7 cellular contexts compared by ENCODE assay signal in genomic region chr1:31335007-31335406, GRCh38. TPM values are rescaled to one million over a fixed set of nuclear protein-coding genes. Genes with fewer than 3 reads are reported as not detected.
DNase-seq lines count a peak whose midpoint lies in the region; ATAC-seq and TF ChIP-seq lines count a peak whose summit lies in the region.

No MANE protein-coding gene starts in this region.

- no peaks in the 10 kb centered on the region for H3K4me1 ChIP-seq in gastrocnemius medialis

- in situ Hi-C loops in gastrocnemius medialis (cut with MboI; ENCODE audit: low sequenced_read_pairs in 4 of 4): loop anchor here in 2 of 4 donors (10.0 kb wide), 1 partner anchor 150 kb away; no protein-coding TSS in a partner anchor

- no peak for TF ChIP-seq POLR2A in gastrocnemius medialis (IDR thresholded peaks at IDR 0.05)

- ATAC-seq in gastrocnemius medialis (peak; percentile 54 to 68), HG03460 (IDR thresholded peaks at IDR 0.05; ENCODE audit: unreplicated experiment) (no peak)

- intact Hi-C loops in gastrocnemius medialis (cut with DNase I; ENCODE audit: low total_unique reads): loop anchor here (2.0 kb wide), 1 partner anchor 150 kb away; no protein-coding TSS in a partner anchor

- no peak overlapping the region for H3K27ac ChIP-seq in gastrocnemius medialis

- H3K27me3 ChIP-seq in gastrocnemius medialis: no peaks in the 10 kb centered on the region

- H3K9me3 ChIP-seq in gastrocnemius medialis: no peaks in the 10 kb centered on the region

- peaks cover 0 to 8% of the 10 kb centered on the region in 2 donors for H3K36me3 ChIP-seq in gastrocnemius medialis

- DNase-seq in GDM1 (lab: John Stamatoyannopoulos, UW) (peak; percentile 7), LNCaP clone FGC (ENCODE audit: low read depth) (peak; percentile 58), SHP77 (lab: John Stamatoyannopoulos, UW) (peak; percentile 35 to 59), fibroblast of the aortic adventitia (ENCODE audit: low read depth) (peak; percentile 64), gastrocnemius medialis (no peak)
- no peak for DNase-seq in activated CD8-positive, alpha-beta memory T cell treated with anti-CD3 and anti-CD28 coated beads, Interleukin-2, amount 50 U/mL, for 48 hours

- H3K4me3 ChIP-seq in LNCaP clone FGC (ENCODE audit: low read depth, low read length) (no peak overlapping the region), fibroblast of the aortic adventitia (ENCODE audit: low read depth, low read length) (no peak overlapping the region), gastrocnemius medialis (no peak overlapping the region)

- TF ChIP-seq CTCF in LNCaP clone FGC (IDR thresholded peaks at IDR 0.05; ENCODE audit: control insufficient read depth, extremely low read depth, insufficient read depth) (peak; percentile 67), fibroblast of the aortic adventitia (IDR thresholded peaks at IDR 0.05; ENCODE audit: insufficient read depth, low read length) (peak; percentile 62), gastrocnemius medialis (IDR thresholded peaks at IDR 0.05 in 4 of 5, conservative IDR thresholded peaks at IDR 0.05 in 1 of 5) (peak; percentile 42 to 65 (median 48))

RNA-seq across cellular contexts. Expression of gene FABP3, which starts 37.9 kb away (rescaled TPM):
- total RNA-seq in fibroblast of the aortic adventitia (ENCODE audit: low replicate concordance) (44.2 and 60.6 TPM in 2 replicates), gastrocnemius medialis (1,000 to 10,000 TPM in 3 of 4 donors, 100 to 1,000 TPM in 1; 886 to 2,424 (median 1,240) TPM)

RNA-seq across cellular contexts. Expression of gene ZCCHC17, which starts 38.2 kb away (rescaled TPM):
- 11.4 and 39.9 TPM in 2 replicates for total RNA-seq in fibroblast of the aortic adventitia (ENCODE audit: low replicate concordance)
- 10 to 100 TPM; 14.0 to 26.8 (median 17.5) TPM for total RNA-seq in gastrocnemius medialis

RNA-seq across cellular contexts. Expression of gene SNRNP40, which starts 38.4 kb away (rescaled TPM):
- total RNA-seq in fibroblast of the aortic adventitia (ENCODE audit: low replicate concordance) (50.3 and 112 TPM in 2 replicates), gastrocnemius medialis (10 to 100 TPM; 21.9 to 32.1 (median 23.6) TPM)

Comparison
In these comparisons a context has a peak if more than half of its experiments do, and no peak if none do; other contexts are left out.
1. DNase-seq: peak in GDM1 (single experiment), LNCaP clone FGC (single experiment), SHP77 (2 of 2) and fibroblast of the aortic adventitia (single experiment); none in gastrocnemius medialis (0 of 2) and activated CD8-positive, alpha-beta memory T cell treated with anti-CD3 and anti-CD28 coated beads, Interleukin-2, amount 50 U/mL, for 48 hours (single experiment).
2. RNA of gene FABP3, which starts 37.9 kb away (total RNA-seq): 886 to 2,424 TPM in gastrocnemius medialis; 44.2 to 60.6 TPM in fibroblast of the aortic adventitia; every median in the first group is over 10 times any median in the second.
3. Peak in every context shown above with its lines, with median percentiles within 50 percentile points of each other: CTCF ChIP-seq.